Comparison of ENCODE assay signal across 14 cellular contexts in the genomic region with DNA sequence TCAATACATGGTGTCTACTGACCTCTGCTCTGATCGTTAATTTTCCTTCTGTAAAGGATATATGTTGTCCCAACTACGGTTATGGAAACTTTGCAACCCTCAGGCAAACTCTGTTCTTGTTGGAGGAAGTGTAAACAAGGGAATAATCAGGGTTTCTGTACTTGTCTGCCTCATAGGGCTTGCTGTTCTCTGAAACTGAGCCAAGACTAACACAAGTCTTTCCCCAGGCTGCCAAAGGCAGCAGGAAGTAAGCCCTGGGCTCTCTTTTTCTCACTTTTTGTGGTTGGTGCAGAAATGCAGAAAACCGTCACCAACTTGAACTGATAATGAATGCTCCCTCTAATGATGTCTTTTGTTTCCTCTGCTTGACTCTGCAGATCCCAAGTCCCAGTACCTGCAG. TPM values are rescaled to one million over a fixed set of nuclear protein-coding genes. Genes with fewer than 3 reads are reported as not detected.
DNase-seq lines count a peak whose midpoint lies in the region; ATAC-seq and TF ChIP-seq lines count a peak whose summit lies in the region.
"Had no signal": no experiment of that assay in that cellular context is flagged by ENCODE, and none has a peak within 500 bp of the region (broad histone marks: within the 10 kb centered on the region; RNA-seq: fewer than 3 reads in every experiment).

No MANE protein-coding gene starts in this region.

- DNase-seq in AG10803 (ENCODE audit: low read depth) = peak; percentile 5
- DNase-seq in NCI-H460 (ENCODE audit: extremely low read depth, low read depth) = peak; percentile 14
- peak; percentile 18 to 51 for DNase-seq in lung microvascular endothelial cell (ENCODE audit: low read depth in 2 of 2)
- no peak for DNase-seq in superior temporal gyrus (ENCODE audit: extremely low spot score)
- no peak for DNase-seq in NCI-H2081 (lab: John Stamatoyannopoulos, UW)
- no peak for DNase-seq in GM13977 (ENCODE audit: low spot score)
- DNase-seq: activated CD4-positive, alpha-beta T cell treated with anti-CD3 and anti-CD28 coated beads, Interleukin-2, amount 50 U/mL, for 48 hours; hippocampal formation; NCI-H2107; uterus had no signal

- H3K36me3 ChIP-seq in esophagus (ENCODE audit: control insufficient read depth in 2 of 2, insufficient read depth in 2 of 2, low read length in 1 of 2) = no peaks in the 10 kb centered on the region
- H3K36me3 ChIP-seq: adrenal gland, uterus had no signal

- H3K4me1 ChIP-seq in esophagus (ENCODE audit: control insufficient read depth in 2 of 2, insufficient read depth in 2 of 2, low read length in 1 of 2) = peaks cover 0 to 3% of the 10 kb centered on the region in 2 donors
- H3K4me1 ChIP-seq: adrenal gland, uterus had no signal

- H3K4me3 ChIP-seq in AG10803 (ENCODE audit: low read length) (no peak overlapping the region), esophagus (ENCODE audit: low read depth in 1 of 2, low read length in 2 of 2) (no peak overlapping the region)
- H3K4me3 ChIP-seq: adrenal gland, uterus had no signal

- H3K27ac ChIP-seq in esophagus (ENCODE audit: low read depth in 2 of 2, low read length in 1 of 2) = peak overlapping the region; percentile 69 to 76
- H3K27ac ChIP-seq: uterus had no signal

- 9 to 20% methylated on average over 3 of the region's 3 CpGs for WGBS in esophagus, 2 donors

- in situ Hi-C loops in GM13977 (cut with MboI; ENCODE audit: low pct_unique_long_range_greater_than_20kb, low sequenced_read_pairs, unreplicated experiment) = no loop called here

- TF ChIP-seq CTCF in AG10803 (conservative IDR thresholded peaks at IDR 0.05; ENCODE audit: low read length) (no peak), GM13977 (IDR thresholded peaks at IDR 0.05; ENCODE audit: extremely low read depth, insufficient read depth, missing control alignments) (no peak)

- no peaks in the 10 kb centered on the region for H3K9me3 ChIP-seq in esophagus (ENCODE audit: control insufficient read depth in 2 of 2, insufficient read depth in 1 of 2, low read depth in 1 of 2, low read length in 1 of 2)
- H3K9me3 ChIP-seq: adrenal gland, uterus had no signal

- ATAC-seq in HG03460 (IDR thresholded peaks at IDR 0.05; ENCODE audit: unreplicated experiment) = no peak

- H3K27me3 ChIP-seq in esophagus (ENCODE audit: control insufficient read depth in 1 of 2, insufficient read depth in 2 of 2, low read length in 2 of 2) = no peaks in the 10 kb centered on the region
- H3K27me3 ChIP-seq: adrenal gland, uterus had no signal

RNA-seq across cellular contexts. Expression of a gene that starts 7.6 kb away (rescaled TPM):
- total RNA-seq in NCI-H460 (2014; rRNA removed; shearing (Covaris generic)) = 0.25 and 0.63 TPM in 2 replicates
- 0.11 and 0.30 TPM in 2 replicates for polyA plus RNA-seq in NCI-H460 (2014; cell fraction: nucleus; rRNA removed)
- polyA plus RNA-seq in esophagus = 10 to 100 TPM; 12.0 to 15.3 TPM
- total RNA-seq in lung microvascular endothelial cell = 0.87 and 5.0 TPM in 2 replicates

RNA-seq across cellular contexts. Expression of a gene that starts 36.0 kb away (rescaled TPM):
- total RNA-seq in NCI-H460 (2014; rRNA removed; shearing (Covaris generic)) = not detected in 2 replicates
- polyA plus RNA-seq in NCI-H460 (2014; cell fraction: nucleus; rRNA removed) = not detected in 2 replicates
- polyA plus RNA-seq in esophagus = under 1 TPM; 0.20 to 0.73 TPM
- total RNA-seq in lung microvascular endothelial cell = 0.20 TPM in 1 of 2 replicates, not detected in the other
- total RNA-seq: neural crest cell had no signal

Comparison
In these comparisons a context has a peak if more than half of its experiments do, and no peak if none do; other contexts are left out.
1. DNase-seq: peak in AG10803 (single experiment), NCI-H460 (single experiment) and lung microvascular endothelial cell (2 of 2); none in superior temporal gyrus (single experiment), NCI-H2081 (0 of 2) and GM13977 (single experiment).